Comparison of ENCODE assay signal across 1 cellular context in the genomic region with DNA sequence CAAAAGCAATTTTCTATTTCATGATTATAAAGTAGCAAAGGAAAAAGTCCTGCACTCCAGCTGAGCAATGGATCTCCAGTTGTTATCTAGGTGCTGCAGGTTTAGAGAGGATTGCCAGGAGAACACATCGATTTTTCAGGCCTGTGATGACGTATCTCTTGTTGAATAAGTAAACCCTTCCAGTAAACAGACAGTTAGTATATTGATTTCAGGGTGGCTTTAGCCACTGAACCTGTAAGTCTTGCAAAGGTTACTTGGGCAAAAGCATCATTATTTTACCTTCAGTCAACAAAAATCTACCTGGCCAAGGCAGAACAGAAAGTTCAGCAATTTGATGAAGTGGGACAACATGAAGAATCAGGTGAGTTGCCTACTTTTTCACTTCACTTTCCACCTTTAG.
A peak's percentile ranks its signal among the peaks of the same experiment; 100 is the strongest.
TF ChIP-seq lines count a peak whose summit lies in the region.

No MANE protein-coding gene starts in this region.

TF ChIP-seq in liver, 16 proteins besides CTCF, POLR2A, EP300 and RAD21 (continued from another document):
- TF ChIP-seq, protein P1, sequence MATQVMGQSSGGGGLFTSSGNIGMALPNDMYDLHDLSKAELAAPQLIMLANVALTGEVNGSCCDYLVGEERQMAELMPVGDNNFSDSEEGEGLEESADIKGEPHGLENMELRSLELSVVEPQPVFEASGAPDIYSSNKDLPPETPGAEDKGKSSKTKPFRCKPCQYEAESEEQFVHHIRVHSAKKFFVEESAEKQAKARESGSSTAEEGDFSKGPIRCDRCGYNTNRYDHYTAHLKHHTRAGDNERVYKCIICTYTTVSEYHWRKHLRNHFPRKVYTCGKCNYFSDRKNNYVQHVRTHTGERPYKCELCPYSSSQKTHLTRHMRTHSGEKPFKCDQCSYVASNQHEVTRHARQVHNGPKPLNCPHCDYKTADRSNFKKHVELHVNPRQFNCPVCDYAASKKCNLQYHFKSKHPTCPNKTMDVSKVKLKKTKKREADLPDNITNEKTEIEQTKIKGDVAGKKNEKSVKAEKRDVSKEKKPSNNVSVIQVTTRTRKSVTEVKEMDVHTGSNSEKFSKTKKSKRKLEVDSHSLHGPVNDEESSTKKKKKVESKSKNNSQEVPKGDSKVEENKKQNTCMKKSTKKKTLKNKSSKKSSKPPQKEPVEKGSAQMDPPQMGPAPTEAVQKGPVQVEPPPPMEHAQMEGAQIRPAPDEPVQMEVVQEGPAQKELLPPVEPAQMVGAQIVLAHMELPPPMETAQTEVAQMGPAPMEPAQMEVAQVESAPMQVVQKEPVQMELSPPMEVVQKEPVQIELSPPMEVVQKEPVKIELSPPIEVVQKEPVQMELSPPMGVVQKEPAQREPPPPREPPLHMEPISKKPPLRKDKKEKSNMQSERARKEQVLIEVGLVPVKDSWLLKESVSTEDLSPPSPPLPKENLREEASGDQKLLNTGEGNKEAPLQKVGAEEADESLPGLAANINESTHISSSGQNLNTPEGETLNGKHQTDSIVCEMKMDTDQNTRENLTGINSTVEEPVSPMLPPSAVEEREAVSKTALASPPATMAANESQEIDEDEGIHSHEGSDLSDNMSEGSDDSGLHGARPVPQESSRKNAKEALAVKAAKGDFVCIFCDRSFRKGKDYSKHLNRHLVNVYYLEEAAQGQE (IDR thresholded peaks at IDR 0.05) = peak; percentile 85
- TF ChIP-seq, protein P2, sequence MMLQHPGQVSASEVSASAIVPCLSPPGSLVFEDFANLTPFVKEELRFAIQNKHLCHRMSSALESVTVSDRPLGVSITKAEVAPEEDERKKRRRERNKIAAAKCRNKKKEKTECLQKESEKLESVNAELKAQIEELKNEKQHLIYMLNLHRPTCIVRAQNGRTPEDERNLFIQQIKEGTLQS (IDR thresholded peaks at IDR 0.05) = peak; percentile 64
- TF ChIP-seq SP1 (IDR thresholded peaks at IDR 0.05) (peak; percentile 91), NR2F2 (IDR thresholded peaks at IDR 0.05) (peak; percentile 52)
